In the genomic region with DNA sequence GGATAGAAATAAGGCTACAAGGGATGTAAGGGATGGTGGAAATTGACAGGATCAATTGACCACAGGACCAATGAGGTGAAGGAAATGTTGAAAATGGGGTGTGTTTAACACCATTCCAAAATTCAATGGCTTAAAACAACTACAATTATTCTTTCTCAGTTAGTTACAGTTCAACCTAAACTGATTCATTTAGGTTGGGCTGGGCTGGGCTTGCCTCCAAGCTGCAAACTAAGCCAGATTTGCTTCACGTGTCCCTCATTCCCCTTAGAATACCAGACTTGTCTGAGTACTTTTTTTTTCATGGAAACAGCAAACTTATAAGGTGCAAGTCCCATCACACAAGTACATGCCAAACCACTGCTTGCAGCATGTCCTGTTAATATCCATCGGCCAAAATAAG, we compare ENCODE assay signal across 14 cellular contexts.
"Had no signal": no experiment of that assay in that cellular context is flagged by ENCODE, and none has a peak within 500 bp of the region (broad histone marks: within the 10 kb centered on the region; RNA-seq: fewer than 3 reads in every experiment).

No MANE protein-coding gene starts in this region.

- H3K27me3 ChIP-seq: esophagus squamous epithelium had no signal

- H3K4me3 ChIP-seq: dorsolateral prefrontal cortex, esophagus squamous epithelium, prostate gland had no signal

- H3K36me3 ChIP-seq: esophagus squamous epithelium, prostate gland had no signal

- H3K9me3 ChIP-seq: esophagus squamous epithelium, prostate gland, SK-N-SH had no signal

- DNase-seq: activated CD4-positive, alpha-beta T cell treated with anti-CD3 and anti-CD28 coated beads, Interleukin-2, amount 10 ng/mL, durations not matched to agents 7 days and 5 days; activated CD8-positive, alpha-beta memory T cell treated with anti-CD3 and anti-CD28 coated beads for 24 hours; activated naive CD4-positive, alpha-beta T cell treated with anti-CD3 and anti-CD28 coated beads for 36 hours; dorsolateral prefrontal cortex; esophagus squamous epithelium; nephron progenitor cell; SK-N-SH; stimulated activated CD4-positive, alpha-beta T cell treated with anti-CD3 and anti-CD28 coated beads, Interleukin-12 subunit alpha, Interleukin-12 subunit beta, amount 100 ng/mL, for 4 hours; stimulated activated naive CD8-positive, alpha-beta T cell treated with anti-CD3 and anti-CD28 coated beads, Interleukin-15, Interleukin-2, amounts not matched to agents 100 U/mL and 50 U/mL, for 24 hours; T-helper 17 cell had no signal

- H3K9ac ChIP-seq: SK-N-SH had no signal

- H3K4me1 ChIP-seq: prostate gland had no signal

- ATAC-seq: activated T-helper 17 cell treated with anti-CD3 and anti-CD28 coated beads, Interleukin-2, amount 50 U/mL, for 72 hours; left lobe of liver; stimulated activated naive CD8-positive, alpha-beta T cell treated with anti-CD3 and anti-CD28 coated beads, Interleukin-15, Interleukin-2, amounts not matched to agents 100 U/mL and 50 U/mL, for 24 hours; T-helper 17 cell; WTC11 had no signal
